ENCODE assay signal across 8 cellular contexts in genomic region chr11:108664730-108665525, GRCh38. TPM values are rescaled to one million over a fixed set of nuclear protein-coding genes. Genes with fewer than 3 reads are reported as not detected.
A peak's percentile ranks its signal among the peaks of the same experiment; 100 is the strongest.
DNase-seq lines count a peak whose midpoint lies in the region; ATAC-seq and TF ChIP-seq lines count a peak whose summit lies in the region.

DDX10 (plus strand) TSS chr11:108665069; CDS start chr11:108665154, 85 bp downstream.

- peak within 1 kb of the TSS; percentile 100 for H3K4me3 Mint-ChIP-seq in activated naive CD8-positive, alpha-beta T cell
- peak within 1 kb of the TSS; percentile 100 for H3K4me3 Mint-ChIP-seq in glutamatergic neuron (ENCODE audit: unreplicated experiment)

- peaks cover 3% of the 10 kb centered on the region for H3K36me3 ChIP-seq in osteoblast (ENCODE audit: insufficient read depth, low read length)
- no peaks in the 10 kb centered on the region for H3K36me3 ChIP-seq in thoracic aorta

- no peaks in the 10 kb centered on the region for H3K27me3 Mint-ChIP-seq in activated naive CD8-positive, alpha-beta T cell
- peaks cover 4% of the 10 kb centered on the region for H3K27me3 Mint-ChIP-seq in glutamatergic neuron (ENCODE audit: unreplicated experiment)

- H3K4me1 ChIP-seq in osteoblast (ENCODE audit: insufficient read depth, low read length) (peaks cover 14% of the 10 kb centered on the region), thoracic aorta (ENCODE audit: control insufficient read depth in 1 of 2, low read depth in 2 of 2) (peaks cover 14 to 21% of the 10 kb centered on the region in 2 donors)

- H3K27ac ChIP-seq in osteoblast (ENCODE audit: low read depth, low read length) (peak within 1 kb of the TSS; percentile 66), thoracic aorta (peak within 1 kb of the TSS; percentile 4 to 7)

- H3K9me3 ChIP-seq in osteoblast (ENCODE audit: low read depth, low read length) (no peaks in the 10 kb centered on the region), thoracic aorta (no peaks in the 10 kb centered on the region)

- peak; percentile 94 for DNase-seq in GM10266 (ENCODE audit: extremely low spot score)
- DNase-seq in NCI-H1105 (lab: John Stamatoyannopoulos, UW) = peak; percentile 98
- DNase-seq in SKM-1 treated with dmso at 0.1 percent for 144 hours (lab: John Stamatoyannopoulos, UW; ENCODE audit: unreplicated experiment) = peak; percentile 96
- DNase-seq in glutamatergic neuron = peak; percentile 97
- DNase-seq in osteoblast (ENCODE audit: insufficient read length, low spot score, missing footprints) = peak; percentile 95
- peak; percentile 93 for DNase-seq in thoracic aorta (ENCODE audit: low spot score)

- peaks cover 47% of the 10 kb centered on the region for H3K4me1 Mint-ChIP-seq in activated naive CD8-positive, alpha-beta T cell (ENCODE audit: low read depth)
- peaks cover 8% of the 10 kb centered on the region for H3K4me1 Mint-ChIP-seq in glutamatergic neuron (ENCODE audit: low read depth, unreplicated experiment)

- H3K9me3 Mint-ChIP-seq in activated naive CD8-positive, alpha-beta T cell (ENCODE audit: low read depth) = no peaks in the 10 kb centered on the region
- peaks cover 7% of the 10 kb centered on the region for H3K9me3 Mint-ChIP-seq in glutamatergic neuron (ENCODE audit: unreplicated experiment)

- TF ChIP-seq CTCF in GM10266 (IDR thresholded peaks at IDR 0.05; ENCODE audit: control insufficient read depth, insufficient read depth, low read depth, missing control alignments) (peak; percentile 31), glutamatergic neuron (IDR thresholded peaks at IDR 0.05; ENCODE audit: partially characterized antibody, unreplicated experiment) (no peak), osteoblast (IDR thresholded peaks at IDR 0.05; ENCODE audit: extremely low read depth, low read depth, low read length) (no peak), thoracic aorta (IDR thresholded peaks at IDR 0.05) (no peak)

- peak; percentile 75 for ATAC-seq in HG02623 (IDR thresholded peaks at IDR 0.05; ENCODE audit: unreplicated experiment)
- peak; percentile 99 for ATAC-seq in thoracic aorta (ENCODE audit: insufficient number of reproducible peaks, low FRiP score, low read depth)

- H4K20me1 ChIP-seq in osteoblast (ENCODE audit: insufficient read depth, low read length) = peaks cover 4% of the 10 kb centered on the region

- no peaks in the 10 kb centered on the region for H3K27me3 ChIP-seq in osteoblast (ENCODE audit: insufficient read depth, low read length)
- no peaks in the 10 kb centered on the region for H3K27me3 ChIP-seq in thoracic aorta (replicated peaks; ENCODE audit: insufficient read depth)

- peak within 1 kb of the TSS; percentile 93 for H3K4me3 ChIP-seq in osteoblast (ENCODE audit: insufficient read depth, low read length)
- peak within 1 kb of the TSS; percentile 91 for H3K4me3 ChIP-seq in thoracic aorta

- peak within 1 kb of the TSS; percentile 88 for H2AFZ ChIP-seq in osteoblast (ENCODE audit: low read length)

- peaks cover 50% of the 10 kb centered on the region for H3K79me2 ChIP-seq in osteoblast (ENCODE audit: insufficient read depth, low read length)

- H3K4me2 ChIP-seq in osteoblast (ENCODE audit: insufficient read depth, low read length) = peak within 1 kb of the TSS; percentile 78

- H3K27ac Mint-ChIP-seq in activated naive CD8-positive, alpha-beta T cell = peak within 1 kb of the TSS; percentile 98
- peak within 1 kb of the TSS; percentile 91 for H3K27ac Mint-ChIP-seq in glutamatergic neuron (ENCODE audit: unreplicated experiment)

- peaks cover 13% of the 10 kb centered on the region for H3K36me3 Mint-ChIP-seq in activated naive CD8-positive, alpha-beta T cell
- no peaks in the 10 kb centered on the region for H3K36me3 Mint-ChIP-seq in glutamatergic neuron (ENCODE audit: unreplicated experiment)

RNA-seq across cellular contexts. Expression of gene DDX10, which starts in this region (rescaled TPM):
- total RNA-seq in glutamatergic neuron (ENCODE audit: unreplicated experiment) (18.8 TPM), osteoblast (16.6 and 17.1 TPM in 2 replicates), thoracic aorta (10 to 100 TPM in 1 of 2 donors, 1 to 10 TPM in 1; 8.0 to 28.2 TPM)

Comparison
In these comparisons a context has a peak if more than half of its experiments do, and no peak if none do; other contexts are left out.
1. Peak in every context shown above with its lines: DNase-seq, ATAC-seq, H3K4me3 ChIP-seq and H3K27ac ChIP-seq.